ENCODE assay signal across 8 cellular contexts in genomic region chr1:192808588-192809285, GRCh38. TPM values are rescaled to one million over a fixed set of nuclear protein-coding genes. Genes with fewer than 3 reads are reported as not detected.
DNase-seq lines count a peak whose midpoint lies in the region; ATAC-seq and TF ChIP-seq lines count a peak whose summit lies in the region.

RGS2 (plus strand) TSS chr1:192809039; CDS start chr1:192809072, 33 bp downstream.

- ATAC-seq in CD4-positive, CD25-positive, alpha-beta regulatory T cell (ENCODE audit: low read depth in 2 of 2) = peak; percentile 90 to 93
- ATAC-seq in GM19397 (IDR thresholded peaks at IDR 0.05; ENCODE audit: unreplicated experiment) (peak; percentile 95), HG03565 (IDR thresholded peaks at IDR 0.05; ENCODE audit: unreplicated experiment) (peak; percentile 75), lung (ENCODE audit: insufficient read depth, low FRiP score) (peak; percentile 94)

- H3K9me3 Mint-ChIP-seq in CD4-positive, CD25-positive, alpha-beta regulatory T cell = no peaks in the 10 kb centered on the region
- H3K9me3 Mint-ChIP-seq in activated CD4-positive, alpha-beta memory T cell treated with anti-CD3 and anti-CD28 coated beads, Interleukin-2, amount 10 ng/mL, durations not matched to agents 7 days and 5 days = no peaks in the 10 kb centered on the region

- no peaks in the 10 kb centered on the region for H3K27me3 Mint-ChIP-seq in CD4-positive, CD25-positive, alpha-beta regulatory T cell
- H3K27me3 Mint-ChIP-seq in activated CD4-positive, alpha-beta memory T cell treated with anti-CD3 and anti-CD28 coated beads, Interleukin-2, amount 10 ng/mL, durations not matched to agents 7 days and 5 days = peaks cover 7% of the 10 kb centered on the region

- CTCF ChIA-PET in activated CD4-positive, alpha-beta memory T cell treated with anti-CD3 and anti-CD28 coated beads, Interleukin-2, amount 10 ng/mL, durations not matched to agents 7 days and 5 days (lab: Charles Lee) = interaction anchor here (1.3 to 8.7 kb wide), 2 partner anchors 211 to 314 kb away, joined by 5 to 74 read pairs; no protein-coding TSS in a partner anchor

- H3K4me3 ChIP-seq in CD4-positive, CD25-positive, alpha-beta regulatory T cell (ENCODE audit: low read depth, low read length) = peak within 1 kb of the TSS; percentile 87
- peak within 1 kb of the TSS; percentile 59 for H3K4me3 ChIP-seq in lung

- peak within 1 kb of the TSS; percentile 78 for H3K27ac ChIP-seq in CD4-positive, CD25-positive, alpha-beta regulatory T cell (ENCODE audit: insufficient read depth, low read length, poor library complexity, severe bottlenecking)
- peak within 1 kb of the TSS; percentile 85 to 91 for H3K27ac ChIP-seq in lung (ENCODE audit: low read depth in 1 of 2, low read length in 1 of 2)

- peak within 1 kb of the TSS; percentile 97 to 99 (median 98) for H3K4me3 Mint-ChIP-seq in CD4-positive, CD25-positive, alpha-beta regulatory T cell
- peak within 1 kb of the TSS; percentile 98 for H3K4me3 Mint-ChIP-seq in activated CD4-positive, alpha-beta memory T cell treated with anti-CD3 and anti-CD28 coated beads, Interleukin-2, amount 10 ng/mL, durations not matched to agents 7 days and 5 days

- 0% methylated on average over 65 to 66 of the region's 66 CpGs for WGBS in lung, 2 donors

- H3K36me3 Mint-ChIP-seq in CD4-positive, CD25-positive, alpha-beta regulatory T cell = no peaks in the 10 kb centered on the region
- peaks cover 10% of the 10 kb centered on the region for H3K36me3 Mint-ChIP-seq in activated CD4-positive, alpha-beta memory T cell treated with anti-CD3 and anti-CD28 coated beads, Interleukin-2, amount 10 ng/mL, durations not matched to agents 7 days and 5 days (ENCODE audit: low read depth)

- H3K27ac Mint-ChIP-seq in CD4-positive, CD25-positive, alpha-beta regulatory T cell = peak within 1 kb of the TSS; percentile 90 to 97 (median 94)
- H3K27ac Mint-ChIP-seq in activated CD4-positive, alpha-beta memory T cell treated with anti-CD3 and anti-CD28 coated beads, Interleukin-2, amount 10 ng/mL, durations not matched to agents 7 days and 5 days = peak within 1 kb of the TSS; percentile 83

- H3K4me1 ChIP-seq in CD4-positive, CD25-positive, alpha-beta regulatory T cell (ENCODE audit: control insufficient read depth, insufficient read depth, low read length, poor library complexity, severe bottlenecking) = peaks cover 30% of the 10 kb centered on the region
- peaks cover 0 to 15% of the 10 kb centered on the region in 2 donors for H3K4me1 ChIP-seq in lung (ENCODE audit: control insufficient read depth in 2 of 2, insufficient read depth in 2 of 2, low read length in 2 of 2)

- peaks cover 10% of the 10 kb centered on the region for H3K36me3 ChIP-seq in CD4-positive, CD25-positive, alpha-beta regulatory T cell (ENCODE audit: control insufficient read depth, insufficient read depth, low read length)
- peaks cover 0 to 10% of the 10 kb centered on the region in 2 donors for H3K36me3 ChIP-seq in lung (ENCODE audit: control insufficient read depth in 2 of 2, insufficient read depth in 2 of 2, low read length in 2 of 2)

- peak; percentile 85 to 93 (median 89) for DNase-seq in CD4-positive, CD25-positive, alpha-beta regulatory T cell
- DNase-seq in NCI-H748 treated with DMSO at 0.1 percent for 48 hours (lab: John Stamatoyannopoulos, UW) (peak; percentile 67), ecto neural progenitor cell (ENCODE audit: low spot score) (peak; percentile 93), lung (ENCODE audit: low spot score) (peak; percentile 92)
- peak; percentile 89 for DNase-seq in activated CD4-positive, alpha-beta memory T cell treated with anti-CD3 and anti-CD28 coated beads, Interleukin-2, amount 10 ng/mL, durations not matched to agents 7 days and 5 days
- peak; percentile 66 to 82 (median 69) for DNase-seq in stimulated activated CD4-positive, alpha-beta T cell treated with anti-CD3 and anti-CD28 coated beads, TNF-alpha, amount 100 ng/mL, for 24 hours (ENCODE audit: low read depth in 3 of 3)

- no peaks in the 10 kb centered on the region for H3K9me3 ChIP-seq in CD4-positive, CD25-positive, alpha-beta regulatory T cell (ENCODE audit: control insufficient read depth in 2 of 2, low read length in 2 of 2)
- H3K9me3 ChIP-seq in lung (ENCODE audit: control insufficient read depth in 2 of 2, insufficient read depth in 1 of 2, low read length in 1 of 2) = no peaks in the 10 kb centered on the region

- no peak for TF ChIP-seq CTCF in lung (IDR thresholded peaks at IDR 0.05; ENCODE audit: control extremely low read depth, extremely low read depth)

- H3K4me1 Mint-ChIP-seq in CD4-positive, CD25-positive, alpha-beta regulatory T cell = peaks cover 23 to 38% (median 33%) of the 10 kb centered on the region in 4 donors
- H3K4me1 Mint-ChIP-seq in activated CD4-positive, alpha-beta memory T cell treated with anti-CD3 and anti-CD28 coated beads, Interleukin-2, amount 10 ng/mL, durations not matched to agents 7 days and 5 days = peaks cover 39% of the 10 kb centered on the region

- POLR2A ChIA-PET in activated CD4-positive, alpha-beta memory T cell treated with anti-CD3 and anti-CD28 coated beads, Interleukin-2, amount 10 ng/mL, durations not matched to agents 7 days and 5 days (lab: Charles Lee) = interaction anchor here (1.2 to 7.3 kb wide), 6 partner anchors 207 to 314 kb away, joined by 3 to 65 read pairs (median 8); partner anchors contain the start of genes CDC73, RO60 and UCHL5

- no peaks in the 10 kb centered on the region for H3K27me3 ChIP-seq in CD4-positive, CD25-positive, alpha-beta regulatory T cell (ENCODE audit: control insufficient read depth, insufficient read depth, low read length)
- H3K27me3 ChIP-seq in lung (ENCODE audit: control insufficient read depth, insufficient read depth) = no peaks in the 10 kb centered on the region

RNA-seq across cellular contexts. Expression of gene RGS2, which starts in this region (rescaled TPM):
- total RNA-seq in CD4-positive, CD25-positive, alpha-beta regulatory T cell = 156 TPM
- 10 to 100 TPM; 19.7 to 45.6 (median 26.4) TPM for polyA plus RNA-seq in CD4-positive, CD25-positive, alpha-beta regulatory T cell
- total RNA-seq in activated CD4-positive, alpha-beta memory T cell treated with anti-CD3 and anti-CD28 coated beads, Interleukin-2, amount 10 ng/mL, durations not matched to agents 7 days and 5 days = 1 to 10 TPM; 8.0 to 8.2 TPM
- 10 to 100 TPM; 40.8 to 83.3 TPM for total RNA-seq in lung
- 100 to 1,000 TPM in 1 of 2 donors, 10 to 100 TPM in 1; 36.4 to 111 TPM for polyA plus RNA-seq in lung

Comparison
In these comparisons a context has a peak if more than half of its experiments do, and no peak if none do; other contexts are left out.
1. Peak in every context shown above with its lines: DNase-seq, ATAC-seq, H3K4me3 ChIP-seq and H3K27ac ChIP-seq.
2. RNA of gene RGS2 (total RNA-seq): 156 TPM in CD4-positive, CD25-positive, alpha-beta regulatory T cell (single experiment) and 40.8 to 83.3 TPM in lung; 8.0 to 8.2 TPM in activated CD4-positive, alpha-beta memory T cell treated with anti-CD3 and anti-CD28 coated beads, Interleukin-2, amount 10 ng/mL, durations not matched to agents 7 days and 5 days; every median in the first group is over 4 times any median in the second.